In genomic region chr4:11787-12445, GRCh38 we compare ENCODE assay signal across 8 cellular contexts. TPM values are rescaled to one million over a fixed set of nuclear protein-coding genes. Genes with fewer than 3 reads are reported as not detected.
DNase-seq lines count a peak whose midpoint lies in the region; ATAC-seq and TF ChIP-seq lines count a peak whose summit lies in the region.
"Not testable (repeated sequence)": the region's sequence is repeated elsewhere in the genome, so short reads cannot be mapped to it uniquely, and the experiment has no call there.

No MANE protein-coding gene starts in this region.

- POLR2A ChIA-PET in activated naive CD8-positive, alpha-beta T cell treated with anti-CD3 and anti-CD28 coated beads, Interleukin-2, amount 10 ng/mL, durations not matched to agents 7 days and 5 days (lab: Charles Lee), result not testable (repeated sequence)

- not testable (repeated sequence) for H3K36me3 ChIP-seq in WERI-Rb-1, upper lobe of left lung

- not testable (repeated sequence) for TF ChIP-seq EP300 in upper lobe of left lung (IDR thresholded peaks at IDR 0.05)

- not testable (repeated sequence) for H3K4me1 Mint-ChIP-seq in activated naive CD8-positive, alpha-beta T cell treated with anti-CD3 and anti-CD28 coated beads, Interleukin-2, amount 10 ng/mL, durations not matched to agents 7 days and 5 days; glutamatergic neuron (ENCODE audit: low read depth, unreplicated experiment); neural crest cell

- WGBS in upper lobe of left lung, 2 donors, result 75% methylated on average over 14 of the region's 24 CpGs; no CpG with 5 or more reads in 1 of the 2 donors

- not testable (repeated sequence) for TF ChIP-seq POLR2A in upper lobe of left lung (IDR thresholded peaks at IDR 0.05)

- not testable (repeated sequence) for H3K4me1 ChIP-seq in upper lobe of left lung

- H3K9me3 ChIP-seq in WERI-Rb-1 (ENCODE audit: severe bottlenecking); upper lobe of left lung: not testable (repeated sequence)

- DNase-seq in WERI-Rb-1 (peak; percentile 63), glutamatergic neuron (peak; percentile 31), upper lobe of left lung (peak in 1 of 2 donors; percentile 83)
- DNase-seq in activated naive CD8-positive, alpha-beta T cell treated with anti-CD3 and anti-CD28 coated beads, Interleukin-2, amount 10 ng/mL, durations not matched to agents 7 days and 5 days, result peak; percentile 45
- DNase-seq in neural crest cell (ENCODE audit: low read depth, low spot score), result not testable (repeated sequence)

- not testable (repeated sequence) for H3K4me3 Mint-ChIP-seq in activated naive CD8-positive, alpha-beta T cell treated with anti-CD3 and anti-CD28 coated beads, Interleukin-2, amount 10 ng/mL, durations not matched to agents 7 days and 5 days; glutamatergic neuron (ENCODE audit: unreplicated experiment); neural crest cell

- H3K27ac ChIP-seq in WERI-Rb-1, upper lobe of left lung: not testable (repeated sequence)

- H3K27me3 ChIP-seq in WERI-Rb-1 (ENCODE audit: insufficient read depth, low read depth, severe bottlenecking); upper lobe of left lung: not testable (repeated sequence)

- ATAC-seq in GM18498 (IDR thresholded peaks at IDR 0.05; ENCODE audit: unreplicated experiment) (peak; percentile 56), GM21786 (IDR thresholded peaks at IDR 0.05; ENCODE audit: unreplicated experiment) (peak; percentile 96), HG03442 (IDR thresholded peaks at IDR 0.05; ENCODE audit: unreplicated experiment) (peak; percentile 68), upper lobe of left lung (ENCODE audit: low FRiP score in 2 of 2) (peak; percentile 39 to 87)
- peak; percentile 50 for ATAC-seq in activated naive CD8-positive, alpha-beta T cell treated with anti-CD3 and anti-CD28 coated beads, Interleukin-2, amount 10 ng/mL, durations not matched to agents 7 days and 5 days (ENCODE audit: low read depth)

- not testable (repeated sequence) for H3K27me3 Mint-ChIP-seq in activated naive CD8-positive, alpha-beta T cell treated with anti-CD3 and anti-CD28 coated beads, Interleukin-2, amount 10 ng/mL, durations not matched to agents 7 days and 5 days; glutamatergic neuron (ENCODE audit: unreplicated experiment); neural crest cell (ENCODE audit: low read depth)

- not testable (repeated sequence) for H3K36me3 Mint-ChIP-seq in activated naive CD8-positive, alpha-beta T cell treated with anti-CD3 and anti-CD28 coated beads, Interleukin-2, amount 10 ng/mL, durations not matched to agents 7 days and 5 days; glutamatergic neuron (ENCODE audit: unreplicated experiment); neural crest cell (ENCODE audit: low read depth)

- not testable (repeated sequence) for H3K27ac Mint-ChIP-seq in activated naive CD8-positive, alpha-beta T cell treated with anti-CD3 and anti-CD28 coated beads, Interleukin-2, amount 10 ng/mL, durations not matched to agents 7 days and 5 days; glutamatergic neuron (ENCODE audit: unreplicated experiment); neural crest cell (ENCODE audit: unreplicated experiment)

- H3K4me3 ChIP-seq in WERI-Rb-1 (ENCODE audit: low read depth, low read length); upper lobe of left lung: not testable (repeated sequence)

- TF ChIP-seq CTCF in WERI-Rb-1 (IDR thresholded peaks at IDR 0.05; ENCODE audit: low read depth, low read length) (peak; percentile 51), glutamatergic neuron (IDR thresholded peaks at IDR 0.05; ENCODE audit: partially characterized antibody, unreplicated experiment) (peak; percentile 54), neural crest cell (conservative IDR thresholded peaks at IDR 0.05) (peak; percentile 39), upper lobe of left lung (IDR thresholded peaks at IDR 0.05) (peak in 2 of 6 experiments; percentile 17 to 27)

- H3K9me3 Mint-ChIP-seq in activated naive CD8-positive, alpha-beta T cell treated with anti-CD3 and anti-CD28 coated beads, Interleukin-2, amount 10 ng/mL, durations not matched to agents 7 days and 5 days; glutamatergic neuron (ENCODE audit: unreplicated experiment); neural crest cell: not testable (repeated sequence)

RNA-seq across cellular contexts. Expression of gene ZNF595, which starts 41.2 kb away (rescaled TPM):
- 10 to 100 TPM; 16.0 to 19.2 TPM for total RNA-seq in activated naive CD8-positive, alpha-beta T cell treated with anti-CD3 and anti-CD28 coated beads, Interleukin-2, amount 10 ng/mL, durations not matched to agents 7 days and 5 days
- total RNA-seq in glutamatergic neuron (ENCODE audit: unreplicated experiment) (17.5 TPM), neural crest cell (8.4 and 9.5 TPM in 2 replicates), upper lobe of left lung (10 to 100 TPM; 11.7 to 36.7 (median 23.4) TPM)
